1 cellular context compared by ENCODE assay signal in genomic region chr19:10568826-10569651, GRCh38.
A peak's percentile ranks its signal among the peaks of the same experiment; 100 is the strongest.
TF ChIP-seq lines count a peak whose summit lies in the region.

CDKN2D (minus strand) TSS chr19:10568979; CDS start chr19:10568653, 326 bp downstream.

TF ChIP-seq in HepG2, 621 proteins besides CTCF, POLR2A, EP300 and RAD21 (continued from another document and continues in another):
- TF ChIP-seq ARID4A (CRISPR knock-in tag; IDR thresholded peaks at IDR 0.05; ENCODE audit: borderline replicate concordance) (peak; percentile 99), ARNTL (CRISPR knock-in tag; IDR thresholded peaks at IDR 0.05) (peak; percentile 91), ZNF615 (CRISPR knock-in tag; IDR thresholded peaks at IDR 0.05; ENCODE audit: borderline replicate concordance) (peak; percentile 52; the same call in 1 of the 2 replicates), ZNF775 (CRISPR knock-in tag; IDR thresholded peaks at IDR 0.05; ENCODE audit: borderline replicate concordance) (no peak), RBM39 (IDR thresholded peaks at IDR 0.05; ENCODE audit: low read depth, low read length, poor library complexity, severe bottlenecking) (peak; percentile 56), HNRNPL (IDR thresholded peaks at IDR 0.05; ENCODE audit: low read depth, low read length) (peak; percentile 69; the same call in 1 of the 2 replicates), TOPORS (CRISPR knock-in tag; IDR thresholded peaks at IDR 0.05) (peak; percentile 93; the same call in 1 of the 2 replicates), ZNF780A (CRISPR knock-in tag; IDR thresholded peaks at IDR 0.05) (0 out of 2 replicates have a peak, but pooled peaks have one; percentile 61), ZNF746 (CRISPR knock-in tag; IDR thresholded peaks at IDR 0.05) (peak; percentile 44; the same call in 1 of the 2 replicates), ZSCAN9 (CRISPR knock-in tag; IDR thresholded peaks at IDR 0.05; ENCODE audit: borderline replicate concordance) (peak; percentile 73; the same call in 1 of the 2 replicates), NFKBIZ (CRISPR knock-in tag; IDR thresholded peaks at IDR 0.05) (no peak), XBP1 (CRISPR knock-in tag; IDR thresholded peaks at IDR 0.05) (0 out of 2 replicates have a peak, but pooled peaks have one; percentile 27), SNAPC2 (CRISPR knock-in tag; IDR thresholded peaks at IDR 0.05) (peak; percentile 86; the same call in 1 of the 2 replicates), GATAD1 (CRISPR knock-in tag; IDR thresholded peaks at IDR 0.05) (peak; percentile 91), TBX2 (CRISPR knock-in tag; IDR thresholded peaks at IDR 0.05; ENCODE audit: borderline replicate concordance) (peak; percentile 41; the same call in 1 of the 2 replicates), ISL2 (CRISPR knock-in tag; IDR thresholded peaks at IDR 0.05) (no peak), HMGXB3 (CRISPR knock-in tag; IDR thresholded peaks at IDR 0.05; ENCODE audit: borderline replicate concordance) (peak; percentile 86; the same call in 1 of the 2 replicates), SRSF9 (IDR thresholded peaks at IDR 0.05; ENCODE audit: borderline replicate concordance, insufficient read depth, low read depth, low read length, poor library complexity, severe bottlenecking) (no peak), ZNF362 (CRISPR knock-in tag; IDR thresholded peaks at IDR 0.05; ENCODE audit: borderline replicate concordance) (peak; percentile 18; the same call in 1 of the 2 replicates), REXO4 (CRISPR knock-in tag; IDR thresholded peaks at IDR 0.05; ENCODE audit: borderline replicate concordance) (peak; percentile 81; the same call in 1 of the 2 replicates), SMARCC2 (IDR thresholded peaks at IDR 0.05) (no peak), ZNF564 (CRISPR knock-in tag; IDR thresholded peaks at IDR 0.05) (peak; percentile 94; the same call in 1 of the 2 replicates), ZNF350 (CRISPR knock-in tag; IDR thresholded peaks at IDR 0.05; ENCODE audit: borderline replicate concordance, low read depth) (peak; percentile 73), ZBTB49 (CRISPR knock-in tag; IDR thresholded peaks at IDR 0.05; ENCODE audit: borderline replicate concordance) (no peak), MBD4 (IDR thresholded peaks at IDR 0.05; ENCODE audit: borderline replicate concordance, low read length) (no peak), ATF4 (CRISPR knock-in tag; IDR thresholded peaks at IDR 0.05) (peak in 1 of 2 experiments; percentile 79; a peak in 2 of 4 replicates), ZFP90 (CRISPR knock-in tag; IDR thresholded peaks at IDR 0.05; ENCODE audit: borderline replicate concordance) (peak; percentile 67; the same call in 1 of the 2 replicates), ZNF724P (CRISPR knock-in tag; IDR thresholded peaks at IDR 0.05; ENCODE audit: borderline replicate concordance) (peak; percentile 98), PAWR (CRISPR knock-in tag; IDR thresholded peaks at IDR 0.05; ENCODE audit: borderline replicate concordance) (no peak), ZMYM3 (CRISPR knock-in tag; IDR thresholded peaks at IDR 0.05) (no peak), ZBTB37 (CRISPR knock-in tag; IDR thresholded peaks at IDR 0.05) (no peak), KDM3A (CRISPR knock-in tag; IDR thresholded peaks at IDR 0.05; ENCODE audit: low read depth) (peak; percentile 82; the same call in 1 of the 2 replicates), ZNF280B (CRISPR knock-in tag; IDR thresholded peaks at IDR 0.05; ENCODE audit: borderline replicate concordance) (no peak), ZSCAN20 (CRISPR knock-in tag; IDR thresholded peaks at IDR 0.05; ENCODE audit: borderline replicate concordance) (no peak; the same call in 1 of the 2 replicates), XRCC5 (optimal IDR thresholded peaks at IDR 0.05; ENCODE audit: low read length) (no peak), ZHX1 (CRISPR knock-in tag; IDR thresholded peaks at IDR 0.05; ENCODE audit: low read depth) (peak; percentile 77), RCOR2 (CRISPR knock-in tag; IDR thresholded peaks at IDR 0.05) (peak; percentile 50; the same call in 1 of the 2 replicates), MIER3 (CRISPR knock-in tag; IDR thresholded peaks at IDR 0.05; ENCODE audit: borderline replicate concordance) (no peak)
